8 cellular contexts compared by ENCODE assay signal in the genomic region with DNA sequence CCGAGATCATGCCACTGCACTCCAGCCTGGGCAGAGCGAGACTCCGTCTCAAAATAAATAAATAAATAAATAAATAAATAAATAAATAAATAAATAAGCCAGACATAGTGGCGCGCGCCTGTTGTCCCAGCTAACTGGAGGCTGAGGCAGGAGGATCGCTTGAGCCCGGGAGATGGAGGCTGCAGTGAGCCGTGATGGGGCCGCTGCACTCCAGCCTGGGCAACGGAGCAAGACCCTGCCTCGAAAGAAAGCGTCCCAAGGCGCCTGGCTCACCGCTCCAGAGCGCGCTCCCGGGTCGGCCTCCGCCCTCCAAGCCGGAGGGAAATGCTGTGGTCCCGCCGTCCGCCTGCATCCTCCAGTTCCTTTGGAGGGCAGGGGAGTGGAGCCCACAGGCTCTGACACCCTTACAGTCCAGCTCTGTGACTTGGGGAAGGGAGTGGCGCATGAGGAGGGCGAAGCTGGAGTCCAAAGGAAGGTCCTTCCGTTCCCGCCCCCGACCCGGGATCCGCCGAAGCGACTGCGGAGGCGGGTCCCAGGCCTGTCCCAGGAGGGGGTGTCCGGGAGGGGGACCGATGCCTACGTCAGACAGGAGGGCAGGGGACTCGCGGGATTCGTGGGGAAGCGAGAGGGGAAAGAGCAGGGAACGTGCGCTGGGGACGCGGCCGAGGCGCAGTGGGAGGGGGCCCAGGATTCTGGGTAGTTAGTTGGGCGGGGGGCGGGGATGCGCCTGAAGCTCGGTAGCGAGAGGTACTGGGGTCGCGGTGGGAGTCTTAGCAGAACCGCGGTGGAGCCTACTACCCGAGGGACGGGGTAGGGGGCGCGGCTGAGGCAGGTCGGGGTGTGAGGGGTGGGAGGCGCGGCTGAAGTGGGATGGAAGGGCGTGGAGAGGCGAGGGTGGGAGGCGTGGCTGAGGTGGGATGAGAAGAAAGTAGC. TPM values are rescaled to one million over a fixed set of nuclear protein-coding genes. Genes with fewer than 3 reads are reported as not detected.
DNase-seq lines count a peak whose midpoint lies in the region; ATAC-seq and TF ChIP-seq lines count a peak whose summit lies in the region.

No MANE protein-coding gene starts in this region.

- H3K4me1 Mint-ChIP-seq in activated CD4-positive, alpha-beta memory T cell treated with anti-CD3 and anti-CD28 coated beads for 36 hours (ENCODE audit: low read depth), result peaks cover 2% of the 10 kb centered on the region
- peaks cover 7% of the 10 kb centered on the region for H3K4me1 Mint-ChIP-seq in activated CD4-positive, alpha-beta memory T cell treated with anti-CD3 and anti-CD28 coated beads, Interleukin-2, amount 10 ng/mL, durations not matched to agents 7 days and 5 days

- H3K4me3 Mint-ChIP-seq in activated CD4-positive, alpha-beta memory T cell treated with anti-CD3 and anti-CD28 coated beads for 36 hours, result peak overlapping the region; percentile 59
- H3K4me3 Mint-ChIP-seq in activated CD4-positive, alpha-beta memory T cell treated with anti-CD3 and anti-CD28 coated beads, Interleukin-2, amount 10 ng/mL, durations not matched to agents 7 days and 5 days, result no peak overlapping the region

- intact Hi-C loops in activated CD4-positive, alpha-beta memory T cell treated with anti-CD3 and anti-CD28 coated beads for 36 hours (cut with micrococcal nuclease), result no loop called here

- H3K36me3 Mint-ChIP-seq in activated CD4-positive, alpha-beta memory T cell treated with anti-CD3 and anti-CD28 coated beads for 36 hours, result no peaks in the 10 kb centered on the region
- no peaks in the 10 kb centered on the region for H3K36me3 Mint-ChIP-seq in activated CD4-positive, alpha-beta memory T cell treated with anti-CD3 and anti-CD28 coated beads, Interleukin-2, amount 10 ng/mL, durations not matched to agents 7 days and 5 days (ENCODE audit: low read depth)

- DNase-seq in activated CD4-positive, alpha-beta memory T cell treated with anti-CD3 and anti-CD28 coated beads for 36 hours, result peak; percentile 18
- DNase-seq in activated CD4-positive, alpha-beta memory T cell treated with anti-CD3 and anti-CD28 coated beads, Interleukin-2, amount 10 ng/mL, durations not matched to agents 7 days and 5 days, result no peak
- DNase-seq in SK-N-DZ (ENCODE audit: low spot score) (peak; percentile 64), fibroblast of villous mesenchyme (ENCODE audit: low read depth) (peak; percentile 37), omental fat pad (ENCODE audit: low spot score) (no peak)
- no peak for DNase-seq in NK-92 treated with Interleukin-12 subunit alpha and Interleukin-12 subunit beta, amount 100 ng/mL, for 24 hours (lab: John Stamatoyannopoulos, UW)

- CTCF ChIA-PET in activated CD4-positive, alpha-beta memory T cell treated with anti-CD3 and anti-CD28 coated beads for 36 hours (lab: Charles Lee), result interaction anchor here (1.1 to 1.2 kb wide), 2 partner anchors 8 to 114 kb away, joined by 3 to 4 read pairs; a partner anchor contains a TSS
- CTCF ChIA-PET in activated CD4-positive, alpha-beta memory T cell treated with anti-CD3 and anti-CD28 coated beads, Interleukin-2, amount 10 ng/mL, durations not matched to agents 7 days and 5 days (lab: Charles Lee), result no interaction called here

- POLR2A ChIA-PET in activated CD4-positive, alpha-beta memory T cell treated with anti-CD3 and anti-CD28 coated beads for 36 hours (lab: Charles Lee), result interaction anchor here (1.9 kb wide), 1 partner anchor 32 kb away, joined by 6 read pairs; no protein-coding TSS in a partner anchor
- POLR2A ChIA-PET in activated CD4-positive, alpha-beta memory T cell treated with anti-CD3 and anti-CD28 coated beads, Interleukin-2, amount 10 ng/mL, durations not matched to agents 7 days and 5 days (lab: Charles Lee), result interaction anchor here (1.8 kb wide), 1 partner anchor 8 kb away, joined by 8 read pairs; a partner anchor contains a TSS

- H3K27ac Mint-ChIP-seq in activated CD4-positive, alpha-beta memory T cell treated with anti-CD3 and anti-CD28 coated beads for 36 hours, result no peak overlapping the region
- H3K27ac Mint-ChIP-seq in activated CD4-positive, alpha-beta memory T cell treated with anti-CD3 and anti-CD28 coated beads, Interleukin-2, amount 10 ng/mL, durations not matched to agents 7 days and 5 days, result no peak overlapping the region

- H3K9me3 Mint-ChIP-seq in activated CD4-positive, alpha-beta memory T cell treated with anti-CD3 and anti-CD28 coated beads for 36 hours, result no peaks in the 10 kb centered on the region
- no peaks in the 10 kb centered on the region for H3K9me3 Mint-ChIP-seq in activated CD4-positive, alpha-beta memory T cell treated with anti-CD3 and anti-CD28 coated beads, Interleukin-2, amount 10 ng/mL, durations not matched to agents 7 days and 5 days

- peak overlapping the region; percentile 66 for H3K4me3 ChIP-seq in fibroblast of villous mesenchyme (ENCODE audit: low read depth, low read length)

- H3K27me3 Mint-ChIP-seq in activated CD4-positive, alpha-beta memory T cell treated with anti-CD3 and anti-CD28 coated beads for 36 hours, result peaks cover 9% of the 10 kb centered on the region
- H3K27me3 Mint-ChIP-seq in activated CD4-positive, alpha-beta memory T cell treated with anti-CD3 and anti-CD28 coated beads, Interleukin-2, amount 10 ng/mL, durations not matched to agents 7 days and 5 days, result peaks cover 15% of the 10 kb centered on the region

- ATAC-seq in omental fat pad (ENCODE audit: low FRiP score) (peak; percentile 60), HG02610 (IDR thresholded peaks at IDR 0.05; ENCODE audit: unreplicated experiment) (no peak), GM19455 (IDR thresholded peaks at IDR 0.05; ENCODE audit: unreplicated experiment) (no peak)

- TF ChIP-seq CTCF in fibroblast of villous mesenchyme (IDR thresholded peaks at IDR 0.05; ENCODE audit: insufficient read depth, low read depth, low read length) (peak; percentile 3), omental fat pad (IDR thresholded peaks at IDR 0.05) (no peak)

RNA-seq across cellular contexts. Expression of a gene that starts 8.4 kb away (rescaled TPM):
- total RNA-seq in activated CD4-positive, alpha-beta memory T cell treated with anti-CD3 and anti-CD28 coated beads for 36 hours, result 10 to 100 TPM; 46.0 to 50.6 TPM
- 100 to 1,000 TPM; 131 to 142 TPM for total RNA-seq in activated CD4-positive, alpha-beta memory T cell treated with anti-CD3 and anti-CD28 coated beads, Interleukin-2, amount 10 ng/mL, durations not matched to agents 7 days and 5 days
- polyA plus RNA-seq in SK-N-DZ (2014; cell fraction: cytosol; rRNA removed), result 1.1 and 2.8 TPM in 2 replicates
- 1.2 and 2.4 TPM in 2 replicates for polyA plus RNA-seq in SK-N-DZ (2014; cell fraction: nucleus; rRNA removed)
- total RNA-seq in fibroblast of villous mesenchyme (53.5 and 106 TPM in 2 replicates), omental fat pad (10 to 100 TPM; 12.1 to 47.6 (median 28.9) TPM)

RNA-seq across cellular contexts. Expression of a gene that starts 26.1 kb away (rescaled TPM):
- total RNA-seq in activated CD4-positive, alpha-beta memory T cell treated with anti-CD3 and anti-CD28 coated beads for 36 hours, result 1,000 to 10,000 TPM; 1,695 to 1,771 TPM
- total RNA-seq in activated CD4-positive, alpha-beta memory T cell treated with anti-CD3 and anti-CD28 coated beads, Interleukin-2, amount 10 ng/mL, durations not matched to agents 7 days and 5 days, result 1,000 to 10,000 TPM; 1,185 TPM
- 3,108 and 3,290 TPM in 2 replicates for polyA plus RNA-seq in SK-N-DZ (2014; cell fraction: cytosol; rRNA removed)
- polyA plus RNA-seq in SK-N-DZ (2014; cell fraction: nucleus; rRNA removed), result 1,029 and 1,296 TPM in 2 replicates
- 1,346 and 1,383 TPM in 2 replicates for total RNA-seq in fibroblast of villous mesenchyme
- total RNA-seq in omental fat pad, result 1,000 to 10,000 TPM in 1 of 4 donors, 100 to 1,000 TPM in 3; 679 to 1,195 (median 826) TPM

RNA-seq across cellular contexts. Expression of a gene that starts 53.7 kb away (rescaled TPM):
- total RNA-seq in activated CD4-positive, alpha-beta memory T cell treated with anti-CD3 and anti-CD28 coated beads for 36 hours, result 10 to 100 TPM; 43.0 to 44.2 TPM
- total RNA-seq in activated CD4-positive, alpha-beta memory T cell treated with anti-CD3 and anti-CD28 coated beads, Interleukin-2, amount 10 ng/mL, durations not matched to agents 7 days and 5 days, result 10 to 100 TPM in 1 of 2 experiments, 1 to 10 TPM in 1; 9.4 to 12.3 TPM
- polyA plus RNA-seq in SK-N-DZ (2014; cell fraction: cytosol; rRNA removed), result 513 and 529 TPM in 2 replicates
- polyA plus RNA-seq in SK-N-DZ (2014; cell fraction: nucleus; rRNA removed), result 525 and 587 TPM in 2 replicates
- total RNA-seq in fibroblast of villous mesenchyme (20.3 and 33.8 TPM in 2 replicates), omental fat pad (10 to 100 TPM; 16.1 to 29.1 (median 23.5) TPM)

Comparison
In these comparisons a context has a peak if more than half of its experiments do, and no peak if none do; other contexts are left out.
1. DNase-seq: peak in activated CD4-positive, alpha-beta memory T cell treated with anti-CD3 and anti-CD28 coated beads for 36 hours (single experiment), SK-N-DZ (single experiment) and fibroblast of villous mesenchyme (single experiment); none in activated CD4-positive, alpha-beta memory T cell treated with anti-CD3 and anti-CD28 coated beads, Interleukin-2, amount 10 ng/mL, durations not matched to agents 7 days and 5 days (single experiment), omental fat pad (single experiment) and NK-92 treated with Interleukin-12 subunit alpha and Interleukin-12 subunit beta, amount 100 ng/mL, for 24 hours (single experiment).